In genomic region chr6:53357576-53358343, GRCh38 we compare ENCODE assay signal across 1 cellular context.
TF ChIP-seq lines count a peak whose summit lies in the region.

No MANE protein-coding gene starts in this region.

TF ChIP-seq in GM23338, 12 proteins besides CTCF, POLR2A, EP300 and RAD21 (continued from another document):
- TF ChIP-seq REST (IDR thresholded peaks at IDR 0.05; ENCODE audit: unreplicated experiment): no peak
